8 cellular contexts compared by ENCODE assay signal in genomic region chr7:158613481-158613880, GRCh38. TPM values are rescaled to one million over a fixed set of nuclear protein-coding genes. Genes with fewer than 3 reads are reported as not detected.
DNase-seq lines count a peak whose midpoint lies in the region; ATAC-seq and TF ChIP-seq lines count a peak whose summit lies in the region.

No MANE protein-coding gene starts in this region.

- intact Hi-C loops in activated CD8-positive, alpha-beta T cell treated with anti-CD3 and anti-CD28 coated beads for 36 hours (cut with micrococcal nuclease), result no loop called here

- H3K4me1 Mint-ChIP-seq in activated CD8-positive, alpha-beta T cell treated with anti-CD3 and anti-CD28 coated beads for 36 hours (ENCODE audit: low read depth), result peaks cover 14% of the 10 kb centered on the region
- H3K4me1 Mint-ChIP-seq in activated CD8-positive, alpha-beta T cell treated with anti-CD3 and anti-CD28 coated beads, Interleukin-2, amount 10 ng/mL, durations not matched to agents 7 days and 5 days (ENCODE audit: low read depth), result peaks cover 8% of the 10 kb centered on the region
- H3K4me1 Mint-ChIP-seq in stimulated activated naive B cell treated with anti-CD40 and anti-IgM and Interleukin-4, amounts not matched to agents 10 μg/mL and 1 μg/mL and 100 μg/mL, for 72 hours, result peaks cover 13 to 30% of the 10 kb centered on the region in 2 donors
- no peaks in the 10 kb centered on the region for H3K4me1 Mint-ChIP-seq in progenitor cell of endocrine pancreas (ENCODE audit: low read depth)
- H3K4me1 Mint-ChIP-seq in chondrocyte (ENCODE audit: low read depth), result peaks cover 12% of the 10 kb centered on the region

- no peak overlapping the region for H3K27ac Mint-ChIP-seq in activated CD8-positive, alpha-beta T cell treated with anti-CD3 and anti-CD28 coated beads for 36 hours
- H3K27ac Mint-ChIP-seq in activated CD8-positive, alpha-beta T cell treated with anti-CD3 and anti-CD28 coated beads, Interleukin-2, amount 10 ng/mL, durations not matched to agents 7 days and 5 days, result no peak overlapping the region
- no peak overlapping the region for H3K27ac Mint-ChIP-seq in stimulated activated naive B cell treated with anti-CD40 and anti-IgM and Interleukin-4, amounts not matched to agents 10 μg/mL and 1 μg/mL and 100 μg/mL, for 72 hours
- H3K27ac Mint-ChIP-seq in progenitor cell of endocrine pancreas (no peak overlapping the region), chondrocyte (ENCODE audit: unreplicated experiment) (no peak overlapping the region)

- no peak for TF ChIP-seq CTCF in activated CD8-positive, alpha-beta T cell treated with anti-CD3 and anti-CD28 coated beads for 36 hours (IDR thresholded peaks at IDR 0.05)
- TF ChIP-seq CTCF in progenitor cell of endocrine pancreas (IDR thresholded peaks at IDR 0.05; ENCODE audit: unreplicated experiment) (no peak), chondrocyte (IDR thresholded peaks at IDR 0.05) (no peak)

- CTCF ChIA-PET in activated CD8-positive, alpha-beta T cell treated with anti-CD3 and anti-CD28 coated beads for 36 hours (lab: Charles Lee), result no interaction called here
- CTCF ChIA-PET in activated CD8-positive, alpha-beta T cell treated with anti-CD3 and anti-CD28 coated beads, Interleukin-2, amount 10 ng/mL, durations not matched to agents 7 days and 5 days (lab: Charles Lee), result no interaction called here

- no peaks in the 10 kb centered on the region for H3K9me3 Mint-ChIP-seq in activated CD8-positive, alpha-beta T cell treated with anti-CD3 and anti-CD28 coated beads for 36 hours
- H3K9me3 Mint-ChIP-seq in activated CD8-positive, alpha-beta T cell treated with anti-CD3 and anti-CD28 coated beads, Interleukin-2, amount 10 ng/mL, durations not matched to agents 7 days and 5 days (ENCODE audit: insufficient read depth), result no peaks in the 10 kb centered on the region
- H3K9me3 Mint-ChIP-seq in stimulated activated naive B cell treated with anti-CD40 and anti-IgM and Interleukin-4, amounts not matched to agents 10 μg/mL and 1 μg/mL and 100 μg/mL, for 72 hours, result peaks cover 0 to 1% of the 10 kb centered on the region in 2 donors
- H3K9me3 Mint-ChIP-seq in progenitor cell of endocrine pancreas (ENCODE audit: low read depth) (no peaks in the 10 kb centered on the region), chondrocyte (ENCODE audit: low read depth) (no peaks in the 10 kb centered on the region)

- ATAC-seq in activated CD8-positive, alpha-beta T cell treated with anti-CD3 and anti-CD28 coated beads for 36 hours, result peak; percentile 45
- ATAC-seq in activated CD8-positive, alpha-beta T cell treated with anti-CD3 and anti-CD28 coated beads, Interleukin-2, amount 10 ng/mL, durations not matched to agents 7 days and 5 days, result no peak
- peak; percentile 95 for ATAC-seq in HG02852 (IDR thresholded peaks at IDR 0.05; ENCODE audit: unreplicated experiment)
- peak; percentile 87 to 95 for ATAC-seq in stimulated activated naive B cell treated with anti-CD40 and anti-IgM and Interleukin-4, amounts not matched to agents 10 μg/mL and 1 μg/mL and 100 μg/mL, for 72 hours (replicated peaks)

- H3K4me3 Mint-ChIP-seq in activated CD8-positive, alpha-beta T cell treated with anti-CD3 and anti-CD28 coated beads for 36 hours, result no peak overlapping the region
- H3K4me3 Mint-ChIP-seq in activated CD8-positive, alpha-beta T cell treated with anti-CD3 and anti-CD28 coated beads, Interleukin-2, amount 10 ng/mL, durations not matched to agents 7 days and 5 days, result no peak overlapping the region
- no peak overlapping the region for H3K4me3 Mint-ChIP-seq in stimulated activated naive B cell treated with anti-CD40 and anti-IgM and Interleukin-4, amounts not matched to agents 10 μg/mL and 1 μg/mL and 100 μg/mL, for 72 hours
- H3K4me3 Mint-ChIP-seq in progenitor cell of endocrine pancreas (ENCODE audit: low read depth) (no peak overlapping the region), chondrocyte (ENCODE audit: unreplicated experiment) (no peak overlapping the region)

- H3K27me3 Mint-ChIP-seq in activated CD8-positive, alpha-beta T cell treated with anti-CD3 and anti-CD28 coated beads for 36 hours, result no peaks in the 10 kb centered on the region
- H3K27me3 Mint-ChIP-seq in activated CD8-positive, alpha-beta T cell treated with anti-CD3 and anti-CD28 coated beads, Interleukin-2, amount 10 ng/mL, durations not matched to agents 7 days and 5 days (ENCODE audit: low read depth), result no peaks in the 10 kb centered on the region
- H3K27me3 Mint-ChIP-seq in stimulated activated naive B cell treated with anti-CD40 and anti-IgM and Interleukin-4, amounts not matched to agents 10 μg/mL and 1 μg/mL and 100 μg/mL, for 72 hours, result no peaks in the 10 kb centered on the region
- no peaks in the 10 kb centered on the region for H3K27me3 Mint-ChIP-seq in progenitor cell of endocrine pancreas
- no peaks in the 10 kb centered on the region for H3K27me3 Mint-ChIP-seq in chondrocyte (ENCODE audit: low read depth)

- no peak for DNase-seq in activated CD8-positive, alpha-beta T cell treated with anti-CD3 and anti-CD28 coated beads for 36 hours
- DNase-seq in activated CD8-positive, alpha-beta T cell treated with anti-CD3 and anti-CD28 coated beads, Interleukin-2, amount 10 ng/mL, durations not matched to agents 7 days and 5 days, result no peak
- DNase-seq in NCI-H1436 treated with DMSO at 0.1 percent for 48 hours (lab: John Stamatoyannopoulos, UW), result peak; percentile 23
- DNase-seq in stimulated activated naive B cell treated with anti-CD40 and anti-IgM and Interleukin-4, amounts not matched to agents 10 μg/mL and 1 μg/mL and 100 μg/mL, for 72 hours, result no peak
- DNase-seq in progenitor cell of endocrine pancreas (ENCODE audit: low spot score, unreplicated experiment), result no peak
- no peak for DNase-seq in anterior cingulate cortex (lab: John Stamatoyannopoulos, UW)
- DNase-seq in chondrocyte (ENCODE audit: low spot score), result no peak

- H3K36me3 Mint-ChIP-seq in activated CD8-positive, alpha-beta T cell treated with anti-CD3 and anti-CD28 coated beads for 36 hours (ENCODE audit: low read depth), result peaks cover 9% of the 10 kb centered on the region
- H3K36me3 Mint-ChIP-seq in activated CD8-positive, alpha-beta T cell treated with anti-CD3 and anti-CD28 coated beads, Interleukin-2, amount 10 ng/mL, durations not matched to agents 7 days and 5 days (ENCODE audit: low read depth), result peaks cover 32% of the 10 kb centered on the region
- peaks cover 2 to 17% of the 10 kb centered on the region in 2 donors for H3K36me3 Mint-ChIP-seq in stimulated activated naive B cell treated with anti-CD40 and anti-IgM and Interleukin-4, amounts not matched to agents 10 μg/mL and 1 μg/mL and 100 μg/mL, for 72 hours
- peaks cover 2% of the 10 kb centered on the region for H3K36me3 Mint-ChIP-seq in progenitor cell of endocrine pancreas (ENCODE audit: insufficient read depth)
- no peaks in the 10 kb centered on the region for H3K36me3 Mint-ChIP-seq in chondrocyte (ENCODE audit: low read depth)

- POLR2A ChIA-PET in activated CD8-positive, alpha-beta T cell treated with anti-CD3 and anti-CD28 coated beads for 36 hours (lab: Charles Lee), result no interaction called here
- POLR2A ChIA-PET in activated CD8-positive, alpha-beta T cell treated with anti-CD3 and anti-CD28 coated beads, Interleukin-2, amount 10 ng/mL, durations not matched to agents 7 days and 5 days (lab: Charles Lee), result no interaction called here

RNA-seq across cellular contexts. Expression of gene PTPRN2, which starts 25.9 kb away (rescaled TPM):
- under 1 TPM; 0.49 to 0.65 TPM for total RNA-seq in activated CD8-positive, alpha-beta T cell treated with anti-CD3 and anti-CD28 coated beads for 36 hours
- 1 to 10 TPM; 7.0 to 7.2 TPM for total RNA-seq in activated CD8-positive, alpha-beta T cell treated with anti-CD3 and anti-CD28 coated beads, Interleukin-2, amount 10 ng/mL, durations not matched to agents 7 days and 5 days
- total RNA-seq in progenitor cell of endocrine pancreas, result 9.4 and 11.4 TPM in 2 replicates
- total RNA-seq in chondrocyte, result 0.30 to 0.51 TPM (median 0.36 TPM) in 3 replicates
